In genomic region chr17:48596000-48596734, GRCh38 we compare ENCODE assay signal across 8 cellular contexts. TPM values are rescaled to one million over a fixed set of nuclear protein-coding genes. Genes with fewer than 3 reads are reported as not detected.
DNase-seq lines count a peak whose midpoint lies in the region; ATAC-seq and TF ChIP-seq lines count a peak whose summit lies in the region.

No MANE protein-coding gene starts in this region.

- no peak for ATAC-seq in GM19467 (IDR thresholded peaks at IDR 0.05; ENCODE audit: unreplicated experiment)
- ATAC-seq in GM21576 (IDR thresholded peaks at IDR 0.05; ENCODE audit: unreplicated experiment) = no peak

- no peaks in the 10 kb centered on the region for H3F3A ChIP-seq in neural progenitor cell (ENCODE audit: low read depth)

- H3K4me1 Mint-ChIP-seq in Calu3 (ENCODE audit: low read depth, unreplicated experiment) (peaks cover 74% of the 10 kb centered on the region), neural progenitor cell (peaks cover 9% of the 10 kb centered on the region)

- intact Hi-C loops in Calu3 (cut with micrococcal nuclease; ENCODE audit: unreplicated experiment) = no loop called here

- BruUV-seq in Calu3 (replicated peaks; lab: Mats Ljungman, UMichigan) = no TSS peak

- H3K4me3 ChIP-seq in coronary artery (peak overlapping the region; percentile 69), neural progenitor cell (no peak overlapping the region)

- no peaks in the 10 kb centered on the region for H3K9me3 ChIP-seq in neural progenitor cell (ENCODE audit: low read depth)

- DNase-seq in Calu3 = no peak
- DNase-seq in RPMI8226 = peak; percentile 55
- no peak for DNase-seq in coronary artery (ENCODE audit: low spot score)
- DNase-seq in neural progenitor cell (ENCODE audit: low spot score) = no peak
- no peak for DNase-seq in anterior cingulate cortex (lab: John Stamatoyannopoulos, UW)
- no peak for DNase-seq in hepatic stellate cell (ENCODE audit: low spot score)

- peaks cover 96% of the 10 kb centered on the region for H4K20me1 ChIP-seq in neural progenitor cell (ENCODE audit: low read depth)

- H3K36me3 ChIP-seq in neural progenitor cell = no peaks in the 10 kb centered on the region

- no peaks in the 10 kb centered on the region for H3K79me2 ChIP-seq in neural progenitor cell (ENCODE audit: low read depth)

- H3K9me3 Mint-ChIP-seq in Calu3 (ENCODE audit: low read depth, unreplicated experiment) (no peaks in the 10 kb centered on the region), neural progenitor cell (peaks cover 9% of the 10 kb centered on the region)

- no peak overlapping the region for H3K4me2 ChIP-seq in neural progenitor cell

- CTCF ChIA-PET in Calu3 (lab: Charles Lee) = interaction anchor here (0.7 to 0.9 kb wide), 2 partner anchors 91 to 263 kb away, joined by 3 to 4 read pairs; no protein-coding TSS in a partner anchor

- H3K36me3 Mint-ChIP-seq in Calu3 (ENCODE audit: insufficient read depth, unreplicated experiment) = peaks cover 96% of the 10 kb centered on the region
- peaks cover 1% of the 10 kb centered on the region for H3K36me3 Mint-ChIP-seq in neural progenitor cell

- peaks cover 100% of the 10 kb centered on the region for H3K27me3 ChIP-seq in neural progenitor cell

- no peaks in the 10 kb centered on the region for H3K4me1 ChIP-seq in neural progenitor cell

- peak overlapping the region; percentile 95 for H3K27ac Mint-ChIP-seq in Calu3 (ENCODE audit: unreplicated experiment)
- H3K27ac Mint-ChIP-seq in neural progenitor cell = no peak overlapping the region

- no peak overlapping the region for H3K9ac ChIP-seq in neural progenitor cell

- TF ChIP-seq CTCF in Calu3 (IDR thresholded peaks at IDR 0.05; ENCODE audit: unreplicated experiment) (no peak), coronary artery (IDR thresholded peaks at IDR 0.05) (no peak), neural progenitor cell (IDR thresholded peaks at IDR 0.05) (no peak)

- H3K27ac ChIP-seq in coronary artery = no peak overlapping the region
- no peak overlapping the region for H3K27ac ChIP-seq in neural progenitor cell

- H2AFZ ChIP-seq in neural progenitor cell (replicated peaks) = no peak overlapping the region

- H3K27me3 Mint-ChIP-seq in Calu3 (ENCODE audit: unreplicated experiment) = peaks cover 8% of the 10 kb centered on the region
- peaks cover 97% of the 10 kb centered on the region for H3K27me3 Mint-ChIP-seq in neural progenitor cell (ENCODE audit: insufficient read depth, low read depth)

- H3K4me3 Mint-ChIP-seq in Calu3 (ENCODE audit: low read depth, unreplicated experiment) = peak overlapping the region; percentile 88
- peak overlapping the region; percentile 62 for H3K4me3 Mint-ChIP-seq in neural progenitor cell

RNA-seq across cellular contexts. Expression of gene HOXB5, which starts 2.6 kb away (rescaled TPM):
- total RNA-seq in Calu3 (2022) (47.2 and 48.5 TPM in 2 replicates), neural progenitor cell (ENCODE audit: low replicate concordance) (not detected in 2 replicates)

RNA-seq across cellular contexts. Expression of gene HOXB3, which starts 6.1 kb away (rescaled TPM):
- total RNA-seq in Calu3 (2022) (151 and 154 TPM in 2 replicates), neural progenitor cell (ENCODE audit: low replicate concordance) (not detected in 2 replicates)

RNA-seq across cellular contexts. Expression of gene HOXB6, which starts 8.6 kb away (rescaled TPM):
- total RNA-seq in Calu3 (2022) (140 and 144 TPM in 2 replicates), neural progenitor cell (ENCODE audit: low replicate concordance) (not detected in 2 replicates)

RNA-seq across cellular contexts. Expression of gene HOXB7, which starts 14.7 kb away (rescaled TPM):
- total RNA-seq in Calu3 (2022) (30.2 and 31.3 TPM in 2 replicates), neural progenitor cell (ENCODE audit: low replicate concordance) (not detected in 2 replicates)

RNA-seq across cellular contexts. Expression of gene HOXB4, which starts 18.0 kb away (rescaled TPM):
- 28.0 and 31.1 TPM in 2 replicates for total RNA-seq in Calu3 (2022)
- not detected in 2 replicates for total RNA-seq in neural progenitor cell (ENCODE audit: low replicate concordance)

Comparison
In these comparisons a context has a peak if more than half of its experiments do, and no peak if none do; other contexts are left out.
1. RNA of gene HOXB5, which starts 2.6 kb away (total RNA-seq): 47.2 to 48.5 TPM in Calu3; not detected in neural progenitor cell; every median in the first group is over 10 times any median in the second.
2. RNA of gene HOXB3, which starts 6.1 kb away (total RNA-seq): 151 to 154 TPM in Calu3; not detected in neural progenitor cell; every median in the first group is over 100 times any median in the second.
3. RNA of gene HOXB6, which starts 8.6 kb away (total RNA-seq): 140 to 144 TPM in Calu3; not detected in neural progenitor cell; every median in the first group is over 100 times any median in the second.